8 cellular contexts compared by ENCODE assay signal in the genomic region with DNA sequence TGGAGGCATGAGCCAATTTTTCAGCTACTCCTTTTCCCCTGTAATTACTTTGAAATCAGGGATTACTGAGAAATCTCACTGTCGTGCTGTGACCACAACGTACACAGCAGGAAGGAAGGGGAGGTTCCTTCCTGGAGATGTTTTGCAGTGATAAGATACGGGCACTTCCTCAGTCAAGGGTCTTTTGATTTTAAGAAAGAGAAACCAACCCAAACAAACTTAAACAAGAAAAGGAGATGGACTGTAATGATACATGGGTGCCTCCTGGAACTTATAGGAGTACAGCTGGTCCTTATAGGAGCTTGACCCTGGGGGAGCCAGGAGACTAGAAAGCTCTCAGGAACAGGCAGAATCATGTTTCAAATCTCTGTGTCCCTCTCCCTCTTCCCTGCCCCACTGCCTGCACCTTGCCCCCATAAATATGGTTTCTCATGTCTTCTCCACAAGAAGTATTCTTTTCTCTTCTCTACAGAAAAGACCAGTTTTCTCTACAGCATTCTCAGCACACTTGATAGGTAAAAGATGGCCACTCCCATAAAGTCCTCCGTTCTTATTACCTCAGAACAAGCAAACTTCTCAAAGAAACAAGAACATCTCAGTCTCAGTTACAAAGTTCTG.
A peak's percentile ranks its signal among the peaks of the same experiment; 100 is the strongest.
DNase-seq lines count a peak whose midpoint lies in the region; ATAC-seq and TF ChIP-seq lines count a peak whose summit lies in the region.

No MANE protein-coding gene starts in this region.

- H3K36me3 ChIP-seq in CD4-positive, alpha-beta memory T cell (ENCODE audit: insufficient read depth, low read length), result no peaks in the 10 kb centered on the region
- H3K36me3 ChIP-seq in liver (ENCODE audit: control insufficient read depth in 4 of 4, insufficient read depth in 3 of 4, low read depth in 1 of 4, low read length in 3 of 4), result no peaks in the 10 kb centered on the region
- no peaks in the 10 kb centered on the region for H3K36me3 ChIP-seq in sigmoid colon

- H3K27me3 Mint-ChIP-seq in CD4-positive, alpha-beta memory T cell, result no peaks in the 10 kb centered on the region

- peak overlapping the region; percentile 73 to 93 (median 86) for H3K4me3 Mint-ChIP-seq in CD4-positive, alpha-beta memory T cell

- H3K9me3 Mint-ChIP-seq in CD4-positive, alpha-beta memory T cell, result peaks cover 0 to 8% (median 3%) of the 10 kb centered on the region in 8 donors

- peak; percentile 67 to 79 (median 74) for DNase-seq in CD4-positive, alpha-beta memory T cell
- DNase-seq in HL-60 (ENCODE audit: low read depth in 1 of 2, low spot score in 1 of 2) (peak; percentile 27 to 44), activated T-helper 1 cell treated with Interleukin-2 at 50 U/mL for 16 hours (ENCODE audit: low read depth) (peak; percentile 24), DMS153 treated with DMSO at 0.1 percent for 48 hours (lab: John Stamatoyannopoulos, UW; ENCODE audit: unreplicated experiment) (no peak), sigmoid colon (no peak)

- H3K4me1 Mint-ChIP-seq in CD4-positive, alpha-beta memory T cell, result peaks cover 54 to 69% (median 61%) of the 10 kb centered on the region in 4 donors

- peaks cover 0 to 1% of the 10 kb centered on the region in 2 donors for H3K36me3 Mint-ChIP-seq in CD4-positive, alpha-beta memory T cell

- H3K9me3 ChIP-seq in CD4-positive, alpha-beta memory T cell (ENCODE audit: control insufficient read depth in 1 of 2, low read length in 2 of 2), result no peaks in the 10 kb centered on the region
- H3K9me3 ChIP-seq in liver (ENCODE audit: control insufficient read depth in 4 of 4, low read length in 3 of 4), result no peaks in the 10 kb centered on the region
- no peaks in the 10 kb centered on the region for H3K9me3 ChIP-seq in sigmoid colon

- intact Hi-C loops in CD4-positive, alpha-beta memory T cell (cut with micrococcal nuclease), result loop anchor here (1.0 to 2.0 kb wide), 6 partner anchors 18 to 1140 kb away; no protein-coding TSS in a partner anchor
- intact Hi-C loops in sigmoid colon (cut with DNase I), result no loop called here

- no peak overlapping the region for H3K9ac ChIP-seq in liver (ENCODE audit: low read depth in 1 of 2, low read length in 2 of 2)

- peak overlapping the region; percentile 37 to 41 for H3K4me3 ChIP-seq in CD4-positive, alpha-beta memory T cell (ENCODE audit: low read length in 2 of 2)
- H3K4me3 ChIP-seq in HL-60 (replicated peaks; ENCODE audit: insufficient read depth, low read length) (no peak overlapping the region), liver (ENCODE audit: low read depth in 1 of 3, low read length in 3 of 3) (no peak overlapping the region), sigmoid colon (no peak overlapping the region)

- ATAC-seq in GM19324 (IDR thresholded peaks at IDR 0.05; ENCODE audit: low FRiP score, unreplicated experiment) (peak; percentile 29), GM18519 (IDR thresholded peaks at IDR 0.05; ENCODE audit: low FRiP score, unreplicated experiment) (no peak)

- no peaks in the 10 kb centered on the region for H3K27me3 ChIP-seq in CD4-positive, alpha-beta memory T cell (ENCODE audit: insufficient read depth, low read length)
- H3K27me3 ChIP-seq in HL-60 (ENCODE audit: insufficient read depth, poor library complexity, severe bottlenecking), result no peaks in the 10 kb centered on the region
- no peaks in the 10 kb centered on the region for H3K27me3 ChIP-seq in liver (ENCODE audit: control insufficient read depth in 4 of 4, insufficient read depth in 4 of 4, low read length in 3 of 4)
- no peaks in the 10 kb centered on the region for H3K27me3 ChIP-seq in sigmoid colon

- TF ChIP-seq RAD21 in liver (IDR thresholded peaks at IDR 0.05), result no peak

- TF ChIP-seq CTCF in HL-60 (IDR thresholded peaks at IDR 0.05; ENCODE audit: insufficient read depth, low read length) (no peak), liver (IDR thresholded peaks at IDR 0.05; ENCODE audit: low read depth, low read length, missing input control) (no peak), sigmoid colon (IDR thresholded peaks at IDR 0.05) (no peak)

- no peak for TF ChIP-seq EP300 in sigmoid colon (IDR thresholded peaks at IDR 0.05)

- WGBS in liver, result 62% methylated on average over 4 of the region's 4 CpGs
- WGBS in sigmoid colon, 2 donors, result 26 to 41% methylated on average over 4 of the region's 4 CpGs

- peak overlapping the region; percentile 94 to 99 (median 96) for H3K27ac Mint-ChIP-seq in CD4-positive, alpha-beta memory T cell

- TF ChIP-seq POLR2A in sigmoid colon (IDR thresholded peaks at IDR 0.05), result no peak

- peak overlapping the region; percentile 90 for H3K27ac ChIP-seq in CD4-positive, alpha-beta memory T cell (ENCODE audit: low read depth, low read length)
- no peak overlapping the region for H3K27ac ChIP-seq in HL-60 (replicated peaks)
- H3K27ac ChIP-seq in liver (ENCODE audit: low read depth in 1 of 2, low read length in 2 of 2), result peak overlapping the region; percentile 27 to 45
- peak overlapping the region in 1 of 4 donors; percentile 42 for H3K27ac ChIP-seq in sigmoid colon

- POLR2A ChIA-PET in CD4-positive, alpha-beta memory T cell (lab: Charles Lee; ENCODE audit: partially characterized antibody), result interaction anchor here (0.7 to 4.4 kb wide), 27 partner anchors 11 to 1633 kb away, joined by 3 to 21 read pairs (median 5); a partner anchor contains a TSS

- CTCF ChIA-PET in CD4-positive, alpha-beta memory T cell (lab: Charles Lee; ENCODE audit: partially characterized antibody), result interaction anchor here (0.6 to 5.8 kb wide), 5 partner anchors 9 to 1644 kb away, joined by 3 to 54 read pairs (median 5); no protein-coding TSS in a partner anchor

- peaks cover 81% of the 10 kb centered on the region for H3K4me1 ChIP-seq in CD4-positive, alpha-beta memory T cell (ENCODE audit: insufficient read depth, low read length)
- H3K4me1 ChIP-seq in liver (ENCODE audit: control insufficient read depth in 4 of 4, insufficient read depth in 4 of 4, low read length in 3 of 4) (peaks cover 0 to 2% (median 0%) of the 10 kb centered on the region in 4 donors), sigmoid colon (peaks cover 0 to 7% (median 4%) of the 10 kb centered on the region in 4 donors)

TF ChIP-seq in liver, 16 proteins besides CTCF, POLR2A, EP300 and RAD21:
- no peak for TF ChIP-seq NR2F2 (IDR thresholded peaks at IDR 0.05)
- no peak for TF ChIP-seq HNF4G (IDR thresholded peaks at IDR 0.05)
- TF ChIP-seq HNF4A (conservative IDR thresholded peaks at IDR 0.05), result no peak
- TF ChIP-seq, protein P1, sequence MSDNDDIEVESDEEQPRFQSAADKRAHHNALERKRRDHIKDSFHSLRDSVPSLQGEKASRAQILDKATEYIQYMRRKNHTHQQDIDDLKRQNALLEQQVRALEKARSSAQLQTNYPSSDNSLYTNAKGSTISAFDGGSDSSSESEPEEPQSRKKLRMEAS (IDR thresholded peaks at IDR 0.05), result no peak
- TF ChIP-seq FOXA1 (IDR thresholded peaks at IDR 0.05), result no peak
- no peak for TF ChIP-seq YY1 (IDR thresholded peaks at IDR 0.05)
- TF ChIP-seq SP1 (IDR thresholded peaks at IDR 0.05), result no peak
- TF ChIP-seq EGR1 (IDR thresholded peaks at IDR 0.05; ENCODE audit: low read depth in 2 of 2), result no peak
- no peak for TF ChIP-seq GABPA (IDR thresholded peaks at IDR 0.05 in 1 of 2, conservative IDR thresholded peaks at IDR 0.05 in 1 of 2)
- no peak for TF ChIP-seq JUND (IDR thresholded peaks at IDR 0.05)
- TF ChIP-seq FOXA2 (IDR thresholded peaks at IDR 0.05), result no peak
- TF ChIP-seq, protein P2, sequence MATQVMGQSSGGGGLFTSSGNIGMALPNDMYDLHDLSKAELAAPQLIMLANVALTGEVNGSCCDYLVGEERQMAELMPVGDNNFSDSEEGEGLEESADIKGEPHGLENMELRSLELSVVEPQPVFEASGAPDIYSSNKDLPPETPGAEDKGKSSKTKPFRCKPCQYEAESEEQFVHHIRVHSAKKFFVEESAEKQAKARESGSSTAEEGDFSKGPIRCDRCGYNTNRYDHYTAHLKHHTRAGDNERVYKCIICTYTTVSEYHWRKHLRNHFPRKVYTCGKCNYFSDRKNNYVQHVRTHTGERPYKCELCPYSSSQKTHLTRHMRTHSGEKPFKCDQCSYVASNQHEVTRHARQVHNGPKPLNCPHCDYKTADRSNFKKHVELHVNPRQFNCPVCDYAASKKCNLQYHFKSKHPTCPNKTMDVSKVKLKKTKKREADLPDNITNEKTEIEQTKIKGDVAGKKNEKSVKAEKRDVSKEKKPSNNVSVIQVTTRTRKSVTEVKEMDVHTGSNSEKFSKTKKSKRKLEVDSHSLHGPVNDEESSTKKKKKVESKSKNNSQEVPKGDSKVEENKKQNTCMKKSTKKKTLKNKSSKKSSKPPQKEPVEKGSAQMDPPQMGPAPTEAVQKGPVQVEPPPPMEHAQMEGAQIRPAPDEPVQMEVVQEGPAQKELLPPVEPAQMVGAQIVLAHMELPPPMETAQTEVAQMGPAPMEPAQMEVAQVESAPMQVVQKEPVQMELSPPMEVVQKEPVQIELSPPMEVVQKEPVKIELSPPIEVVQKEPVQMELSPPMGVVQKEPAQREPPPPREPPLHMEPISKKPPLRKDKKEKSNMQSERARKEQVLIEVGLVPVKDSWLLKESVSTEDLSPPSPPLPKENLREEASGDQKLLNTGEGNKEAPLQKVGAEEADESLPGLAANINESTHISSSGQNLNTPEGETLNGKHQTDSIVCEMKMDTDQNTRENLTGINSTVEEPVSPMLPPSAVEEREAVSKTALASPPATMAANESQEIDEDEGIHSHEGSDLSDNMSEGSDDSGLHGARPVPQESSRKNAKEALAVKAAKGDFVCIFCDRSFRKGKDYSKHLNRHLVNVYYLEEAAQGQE (IDR thresholded peaks at IDR 0.05), result no peak

Comparison
In these comparisons a context has a peak if more than half of its experiments do, and no peak if none do; other contexts are left out.
1. DNase-seq: peak in CD4-positive, alpha-beta memory T cell (5 of 5), HL-60 (2 of 2) and activated T-helper 1 cell treated with Interleukin-2 at 50 U/mL for 16 hours (single experiment); none in DMS153 treated with DMSO at 0.1 percent for 48 hours (single experiment) and sigmoid colon (single experiment).
2. H3K4me3 ChIP-seq: peak in CD4-positive, alpha-beta memory T cell (2 of 2); none in HL-60 (single experiment), liver (0 of 3) and sigmoid colon (0 of 4).